ENCODE assay signal across 1 cellular context in the genomic region with DNA sequence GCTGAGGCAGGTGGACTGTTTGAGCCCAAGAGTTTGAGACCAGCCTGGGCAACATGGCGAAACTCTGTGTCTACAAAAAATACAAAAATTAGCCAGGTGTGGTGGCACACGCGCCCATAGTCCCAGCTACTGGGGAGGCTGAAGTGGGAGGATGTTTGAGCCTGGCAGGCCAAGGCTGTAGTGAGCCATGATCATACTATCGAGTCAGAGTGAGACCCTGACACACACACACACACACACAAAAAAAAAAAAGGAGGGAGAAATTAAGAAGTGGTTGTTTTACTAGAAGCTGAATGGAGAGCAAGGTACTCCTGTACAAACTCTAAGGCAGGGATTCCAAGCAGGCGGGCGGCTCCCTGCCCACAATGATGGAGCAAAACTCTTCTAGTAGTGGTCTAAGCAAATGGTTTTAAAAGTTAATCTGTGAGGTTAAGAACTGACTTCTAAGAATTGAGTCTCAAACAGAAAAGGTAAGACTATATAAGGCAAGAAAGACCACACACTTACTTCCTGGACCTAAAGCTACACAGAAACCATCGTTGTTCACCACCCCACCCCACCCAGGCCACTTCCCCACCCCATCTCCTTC.
TF ChIP-seq lines count a peak whose summit lies in the region.

No MANE protein-coding gene starts in this region.

TF ChIP-seq in GM12878, 131 proteins besides CTCF, POLR2A, EP300 and RAD21 (continued from another document):
- TF ChIP-seq, protein P1, sequence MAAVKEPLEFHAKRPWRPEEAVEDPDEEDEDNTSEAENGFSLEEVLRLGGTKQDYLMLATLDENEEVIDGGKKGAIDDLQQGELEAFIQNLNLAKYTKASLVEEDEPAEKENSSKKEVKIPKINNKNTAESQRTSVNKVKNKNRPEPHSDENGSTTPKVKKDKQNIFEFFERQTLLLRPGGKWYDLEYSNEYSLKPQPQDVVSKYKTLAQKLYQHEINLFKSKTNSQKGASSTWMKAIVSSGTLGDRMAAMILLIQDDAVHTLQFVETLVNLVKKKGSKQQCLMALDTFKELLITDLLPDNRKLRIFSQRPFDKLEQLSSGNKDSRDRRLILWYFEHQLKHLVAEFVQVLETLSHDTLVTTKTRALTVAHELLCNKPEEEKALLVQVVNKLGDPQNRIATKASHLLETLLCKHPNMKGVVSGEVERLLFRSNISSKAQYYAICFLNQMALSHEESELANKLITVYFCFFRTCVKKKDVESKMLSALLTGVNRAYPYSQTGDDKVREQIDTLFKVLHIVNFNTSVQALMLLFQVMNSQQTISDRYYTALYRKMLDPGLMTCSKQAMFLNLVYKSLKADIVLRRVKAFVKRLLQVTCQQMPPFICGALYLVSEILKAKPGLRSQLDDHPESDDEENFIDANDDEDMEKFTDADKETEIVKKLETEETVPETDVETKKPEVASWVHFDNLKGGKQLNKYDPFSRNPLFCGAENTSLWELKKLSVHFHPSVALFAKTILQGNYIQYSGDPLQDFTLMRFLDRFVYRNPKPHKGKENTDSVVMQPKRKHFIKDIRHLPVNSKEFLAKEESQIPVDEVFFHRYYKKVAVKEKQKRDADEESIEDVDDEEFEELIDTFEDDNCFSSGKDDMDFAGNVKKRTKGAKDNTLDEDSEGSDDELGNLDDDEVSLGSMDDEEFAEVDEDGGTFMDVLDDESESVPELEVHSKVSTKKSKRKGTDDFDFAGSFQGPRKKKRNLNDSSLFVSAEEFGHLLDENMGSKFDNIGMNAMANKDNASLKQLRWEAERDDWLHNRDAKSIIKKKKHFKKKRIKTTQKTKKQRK (IDR thresholded peaks at IDR 0.05; ENCODE audit: low read depth, low read length), result no peak
- TF ChIP-seq, protein P2, sequence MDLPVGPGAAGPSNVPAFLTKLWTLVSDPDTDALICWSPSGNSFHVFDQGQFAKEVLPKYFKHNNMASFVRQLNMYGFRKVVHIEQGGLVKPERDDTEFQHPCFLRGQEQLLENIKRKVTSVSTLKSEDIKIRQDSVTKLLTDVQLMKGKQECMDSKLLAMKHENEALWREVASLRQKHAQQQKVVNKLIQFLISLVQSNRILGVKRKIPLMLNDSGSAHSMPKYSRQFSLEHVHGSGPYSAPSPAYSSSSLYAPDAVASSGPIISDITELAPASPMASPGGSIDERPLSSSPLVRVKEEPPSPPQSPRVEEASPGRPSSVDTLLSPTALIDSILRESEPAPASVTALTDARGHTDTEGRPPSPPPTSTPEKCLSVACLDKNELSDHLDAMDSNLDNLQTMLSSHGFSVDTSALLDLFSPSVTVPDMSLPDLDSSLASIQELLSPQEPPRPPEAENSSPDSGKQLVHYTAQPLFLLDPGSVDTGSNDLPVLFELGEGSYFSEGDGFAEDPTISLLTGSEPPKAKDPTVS (IDR thresholded peaks at IDR 0.05; ENCODE audit: low read depth, low read length), result no peak
- TF ChIP-seq, protein P3, sequence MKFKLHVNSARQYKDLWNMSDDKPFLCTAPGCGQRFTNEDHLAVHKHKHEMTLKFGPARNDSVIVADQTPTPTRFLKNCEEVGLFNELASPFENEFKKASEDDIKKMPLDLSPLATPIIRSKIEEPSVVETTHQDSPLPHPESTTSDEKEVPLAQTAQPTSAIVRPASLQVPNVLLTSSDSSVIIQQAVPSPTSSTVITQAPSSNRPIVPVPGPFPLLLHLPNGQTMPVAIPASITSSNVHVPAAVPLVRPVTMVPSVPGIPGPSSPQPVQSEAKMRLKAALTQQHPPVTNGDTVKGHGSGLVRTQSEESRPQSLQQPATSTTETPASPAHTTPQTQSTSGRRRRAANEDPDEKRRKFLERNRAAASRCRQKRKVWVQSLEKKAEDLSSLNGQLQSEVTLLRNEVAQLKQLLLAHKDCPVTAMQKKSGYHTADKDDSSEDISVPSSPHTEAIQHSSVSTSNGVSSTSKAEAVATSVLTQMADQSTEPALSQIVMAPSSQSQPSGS (IDR thresholded peaks at IDR 0.05; ENCODE audit: low read length), result no peak
- TF ChIP-seq, protein P4, sequence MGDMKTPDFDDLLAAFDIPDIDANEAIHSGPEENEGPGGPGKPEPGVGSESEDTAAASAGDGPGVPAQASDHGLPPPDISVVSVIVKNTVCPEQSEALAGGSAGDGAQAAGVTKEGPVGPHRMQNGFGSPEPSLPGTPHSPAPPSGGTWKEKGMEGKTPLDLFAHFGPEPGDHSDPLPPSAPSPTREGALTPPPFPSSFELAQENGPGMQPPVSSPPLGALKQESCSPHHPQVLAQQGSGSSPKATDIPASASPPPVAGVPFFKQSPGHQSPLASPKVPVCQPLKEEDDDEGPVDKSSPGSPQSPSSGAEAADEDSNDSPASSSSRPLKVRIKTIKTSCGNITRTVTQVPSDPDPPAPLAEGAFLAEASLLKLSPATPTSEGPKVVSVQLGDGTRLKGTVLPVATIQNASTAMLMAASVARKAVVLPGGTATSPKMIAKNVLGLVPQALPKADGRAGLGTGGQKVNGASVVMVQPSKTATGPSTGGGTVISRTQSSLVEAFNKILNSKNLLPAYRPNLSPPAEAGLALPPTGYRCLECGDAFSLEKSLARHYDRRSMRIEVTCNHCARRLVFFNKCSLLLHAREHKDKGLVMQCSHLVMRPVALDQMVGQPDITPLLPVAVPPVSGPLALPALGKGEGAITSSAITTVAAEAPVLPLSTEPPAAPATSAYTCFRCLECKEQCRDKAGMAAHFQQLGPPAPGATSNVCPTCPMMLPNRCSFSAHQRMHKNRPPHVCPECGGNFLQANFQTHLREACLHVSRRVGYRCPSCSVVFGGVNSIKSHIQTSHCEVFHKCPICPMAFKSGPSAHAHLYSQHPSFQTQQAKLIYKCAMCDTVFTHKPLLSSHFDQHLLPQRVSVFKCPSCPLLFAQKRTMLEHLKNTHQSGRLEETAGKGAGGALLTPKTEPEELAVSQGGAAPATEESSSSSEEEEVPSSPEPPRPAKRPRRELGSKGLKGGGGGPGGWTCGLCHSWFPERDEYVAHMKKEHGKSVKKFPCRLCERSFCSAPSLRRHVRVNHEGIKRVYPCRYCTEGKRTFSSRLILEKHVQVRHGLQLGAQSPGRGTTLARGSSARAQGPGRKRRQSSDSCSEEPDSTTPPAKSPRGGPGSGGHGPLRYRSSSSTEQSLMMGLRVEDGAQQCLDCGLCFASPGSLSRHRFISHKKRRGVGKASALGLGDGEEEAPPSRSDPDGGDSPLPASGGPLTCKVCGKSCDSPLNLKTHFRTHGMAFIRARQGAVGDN (IDR thresholded peaks at IDR 0.05), result no peak
- no peak for TF ChIP-seq IRF4 (IDR thresholded peaks at IDR 0.05; ENCODE audit: low read depth, low read length)
- no peak for TF ChIP-seq TBL1XR1 (IDR thresholded peaks at IDR 0.05; ENCODE audit: low read depth, low read length)
